In the genomic region with DNA sequence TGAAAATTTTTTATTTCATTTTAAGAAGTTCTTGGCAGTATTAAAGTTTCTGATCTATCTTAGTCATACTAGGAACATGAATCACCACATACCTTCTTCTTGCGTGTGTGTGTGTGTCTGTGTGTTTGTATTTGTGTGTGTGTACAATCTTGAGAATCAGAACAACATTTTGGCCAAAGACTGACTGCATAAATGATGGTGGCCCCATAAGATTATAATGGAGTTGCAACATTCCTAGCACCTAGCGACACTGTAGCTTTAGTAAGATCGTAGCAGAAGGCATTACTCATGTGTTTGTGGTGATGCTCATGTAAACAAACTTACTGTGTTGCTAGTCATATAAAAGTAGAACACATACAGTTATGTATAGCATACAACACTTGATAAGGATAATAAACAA, we compare ENCODE assay signal across 16 cellular contexts.
DNase-seq lines count a peak whose midpoint lies in the region; ATAC-seq and TF ChIP-seq lines count a peak whose summit lies in the region.
"Had no signal": no experiment of that assay in that cellular context is flagged by ENCODE, and none has a peak within 500 bp of the region (broad histone marks: within the 10 kb centered on the region; RNA-seq: fewer than 3 reads in every experiment).

No MANE protein-coding gene starts in this region.

- 84 to 91% methylated on average over 3 of the region's 3 CpGs for WGBS in testis, 2 donors

- H3K4me3 Mint-ChIP-seq in activated CD4-positive, alpha-beta memory T cell treated with anti-CD3 and anti-CD28 coated beads for 36 hours = no peak overlapping the region
- no peak overlapping the region for H3K4me3 Mint-ChIP-seq in activated CD4-positive, alpha-beta memory T cell treated with anti-CD3 and anti-CD28 coated beads, Interleukin-2, amount 10 ng/mL, durations not matched to agents 7 days and 5 days
- no peak overlapping the region for H3K4me3 Mint-ChIP-seq in neural crest cell
- H3K4me3 Mint-ChIP-seq: brain had no signal

- no peaks in the 10 kb centered on the region for H3K36me3 Mint-ChIP-seq in activated CD4-positive, alpha-beta memory T cell treated with anti-CD3 and anti-CD28 coated beads for 36 hours
- peaks cover 3% of the 10 kb centered on the region for H3K36me3 Mint-ChIP-seq in activated CD4-positive, alpha-beta memory T cell treated with anti-CD3 and anti-CD28 coated beads, Interleukin-2, amount 10 ng/mL, durations not matched to agents 7 days and 5 days (ENCODE audit: low read depth)
- peaks cover 3% of the 10 kb centered on the region for H3K36me3 Mint-ChIP-seq in neural crest cell (ENCODE audit: low read depth)
- H3K36me3 Mint-ChIP-seq: brain had no signal

- no peak for TF ChIP-seq POLR2A in testis (IDR thresholded peaks at IDR 0.05)

- H3K4me1 Mint-ChIP-seq in activated CD4-positive, alpha-beta memory T cell treated with anti-CD3 and anti-CD28 coated beads for 36 hours (ENCODE audit: low read depth) = peaks cover 18% of the 10 kb centered on the region
- H3K4me1 Mint-ChIP-seq in activated CD4-positive, alpha-beta memory T cell treated with anti-CD3 and anti-CD28 coated beads, Interleukin-2, amount 10 ng/mL, durations not matched to agents 7 days and 5 days = peaks cover 3% of the 10 kb centered on the region
- peaks cover 32% of the 10 kb centered on the region for H3K4me1 Mint-ChIP-seq in neural crest cell

- H3K27me3 ChIP-seq in testis = no peaks in the 10 kb centered on the region
- H3K27me3 ChIP-seq: tibial artery had no signal

- H3K9me3 ChIP-seq in testis = no peaks in the 10 kb centered on the region
- H3K9me3 ChIP-seq: tibial artery had no signal

- H3K27ac ChIP-seq in testis = no peak overlapping the region
- H3K27ac ChIP-seq: tibial artery had no signal

- no peaks in the 10 kb centered on the region for H3K4me1 ChIP-seq in testis
- H3K4me1 ChIP-seq: tibial artery had no signal

- H3K9me3 Mint-ChIP-seq in activated CD4-positive, alpha-beta memory T cell treated with anti-CD3 and anti-CD28 coated beads for 36 hours = peaks cover 3% of the 10 kb centered on the region
- H3K9me3 Mint-ChIP-seq in activated CD4-positive, alpha-beta memory T cell treated with anti-CD3 and anti-CD28 coated beads, Interleukin-2, amount 10 ng/mL, durations not matched to agents 7 days and 5 days = peaks cover 12% of the 10 kb centered on the region
- peaks cover 13% of the 10 kb centered on the region for H3K9me3 Mint-ChIP-seq in neural crest cell

- peak overlapping the region; percentile 52 for H3K27ac Mint-ChIP-seq in activated CD4-positive, alpha-beta memory T cell treated with anti-CD3 and anti-CD28 coated beads for 36 hours
- H3K27ac Mint-ChIP-seq in activated CD4-positive, alpha-beta memory T cell treated with anti-CD3 and anti-CD28 coated beads, Interleukin-2, amount 10 ng/mL, durations not matched to agents 7 days and 5 days = no peak overlapping the region
- peak overlapping the region; percentile 44 for H3K27ac Mint-ChIP-seq in neural crest cell (ENCODE audit: unreplicated experiment)
- H3K27ac Mint-ChIP-seq: brain had no signal

- DNase-seq in activated CD4-positive, alpha-beta memory T cell treated with anti-CD3 and anti-CD28 coated beads for 36 hours = no peak
- DNase-seq in activated CD4-positive, alpha-beta memory T cell treated with anti-CD3 and anti-CD28 coated beads, Interleukin-2, amount 10 ng/mL, durations not matched to agents 7 days and 5 days = no peak
- DNase-seq in astrocyte of the hippocampus (ENCODE audit: low read depth, low spot score) (peak; percentile 33), neural crest cell (ENCODE audit: low read depth, low spot score) (no peak), testis (no peak), left lobe of liver (ENCODE audit: low spot score) (no peak), NCI-H446 treated with DMSO at 0.1 percent for 48 hours (lab: John Stamatoyannopoulos, UW) (no peak)
- DNase-seq: effector CD8-positive, alpha-beta T cell; glutamatergic neuron; left cardiac atrium; NCI-H1105 treated with DMSO at 0.1 percent for 48 hours; NCI-H446; stimulated activated CD4-positive, alpha-beta T cell treated with anti-CD3 and anti-CD28 coated beads, Interleukin-12 subunit alpha, Interleukin-12 subunit beta, amount 100 ng/mL, for 4 hours; tibial artery had no signal

- no peaks in the 10 kb centered on the region for H3K27me3 Mint-ChIP-seq in activated CD4-positive, alpha-beta memory T cell treated with anti-CD3 and anti-CD28 coated beads for 36 hours
- no peaks in the 10 kb centered on the region for H3K27me3 Mint-ChIP-seq in activated CD4-positive, alpha-beta memory T cell treated with anti-CD3 and anti-CD28 coated beads, Interleukin-2, amount 10 ng/mL, durations not matched to agents 7 days and 5 days
- H3K27me3 Mint-ChIP-seq in neural crest cell (ENCODE audit: low read depth) = no peaks in the 10 kb centered on the region

- intact Hi-C loops in activated CD4-positive, alpha-beta memory T cell treated with anti-CD3 and anti-CD28 coated beads for 36 hours (cut with micrococcal nuclease) = loop anchor here (1.0 to 2.0 kb wide), 2 partner anchors 28 to 115 kb away; no protein-coding TSS in a partner anchor
- intact Hi-C loops in testis (cut with DNase I; ENCODE audit: low total_unique reads) = no loop called here

- peak; percentile 13 for ATAC-seq in HG02798 (IDR thresholded peaks at IDR 0.05; ENCODE audit: poor library complexity, unreplicated experiment)
- no peak for ATAC-seq in left lobe of liver

- POLR2A ChIA-PET in activated CD4-positive, alpha-beta memory T cell treated with anti-CD3 and anti-CD28 coated beads for 36 hours (lab: Charles Lee) = no interaction called here
- POLR2A ChIA-PET in activated CD4-positive, alpha-beta memory T cell treated with anti-CD3 and anti-CD28 coated beads, Interleukin-2, amount 10 ng/mL, durations not matched to agents 7 days and 5 days (lab: Charles Lee) = no interaction called here

- TF ChIP-seq CTCF in neural crest cell (conservative IDR thresholded peaks at IDR 0.05) (no peak), testis (IDR thresholded peaks at IDR 0.05) (no peak)

- CTCF ChIA-PET in activated CD4-positive, alpha-beta memory T cell treated with anti-CD3 and anti-CD28 coated beads for 36 hours (lab: Charles Lee) = interaction anchor here (0.6 to 1.1 kb wide), 3 partner anchors 8 to 22 kb away, joined by 3 read pairs; no protein-coding TSS in a partner anchor
- CTCF ChIA-PET in activated CD4-positive, alpha-beta memory T cell treated with anti-CD3 and anti-CD28 coated beads, Interleukin-2, amount 10 ng/mL, durations not matched to agents 7 days and 5 days (lab: Charles Lee) = no interaction called here

- no peaks in the 10 kb centered on the region for H3K36me3 ChIP-seq in testis (ENCODE audit: low read depth, missing control alignments)
- H3K36me3 ChIP-seq: tibial artery had no signal

- H3K4me3 ChIP-seq in testis = no peak overlapping the region
- H3K4me3 ChIP-seq: tibial artery had no signal
